In genomic region chr6:31158863-31159855, GRCh38 we compare ENCODE assay signal across 1 cellular context.
TF ChIP-seq lines count a peak whose summit lies in the region.

No MANE protein-coding gene starts in this region.

TF ChIP-seq in K562, 482 proteins besides CTCF, POLR2A, EP300 and RAD21 (continued from another document):
- TF ChIP-seq ARID4B (CRISPR knock-in tag; IDR thresholded peaks at IDR 0.05) (no peak; the same call in none of the 2 replicates), IFI16 (CRISPR knock-in tag; IDR thresholded peaks at IDR 0.05) (no peak), KDM4B (IDR thresholded peaks at IDR 0.05; ENCODE audit: borderline replicate concordance in 2 of 2, low read depth in 1 of 2) (no peak), HDAC1 (IDR thresholded peaks at IDR 0.05) (peak in 1 of 2 experiments; percentile 68; a peak in 1 of 4 replicates), MYC (IDR thresholded peaks at IDR 0.05; ENCODE audit: low read depth, low read length) (no peak), MYC (CRISPR knock-in tag; IDR thresholded peaks at IDR 0.05; ENCODE audit: borderline replicate concordance, low read depth) (no peak), AFF1 (IDR thresholded peaks at IDR 0.05; ENCODE audit: low read depth in 1 of 2, partially characterized antibody in 2 of 2) (peak in 1 of 2 experiments; percentile 38), KAT2B (IDR thresholded peaks at IDR 0.05; ENCODE audit: low read depth, low read length) (no peak), ZNF696 (CRISPR knock-in tag; conservative IDR thresholded peaks at IDR 0.05) (no peak), ASH1L (IDR thresholded peaks at IDR 0.05; ENCODE audit: borderline replicate concordance, low read depth, partially characterized antibody) (no peak), ETS1 (conservative IDR thresholded peaks at IDR 0.05; ENCODE audit: control insufficient read depth, low read depth, low read length) (0 out of 2 replicates have a peak, but pooled peaks have one; percentile 22), ZBED1 (IDR thresholded peaks at IDR 0.05) (no peak), ZSCAN29 (IDR thresholded peaks at IDR 0.05) (0 out of 2 replicates have a peak, but pooled peaks have one; percentile 32), GTF2E2 (tag; IDR thresholded peaks at IDR 0.05) (no peak), SIN3A (IDR thresholded peaks at IDR 0.05; ENCODE audit: borderline replicate concordance in 2 of 2, control insufficient read depth in 1 of 2, low read depth in 2 of 2, low read length in 2 of 2) (0 out of 4 replicates have a peak, but pooled peaks of 1 of the 2 experiments have one; percentile 17), NRF1 (conservative IDR thresholded peaks at IDR 0.05 in 1 of 2, IDR thresholded peaks at IDR 0.05 in 1 of 2) (peak in 1 of 2 experiments; percentile 34; a peak in 1 of 4 replicates), E2F1 (CRISPR knock-in tag; IDR thresholded peaks at IDR 0.05) (no peak), COPS2 (conservative IDR thresholded peaks at IDR 0.05) (no peak), JUND (IDR thresholded peaks at IDR 0.05; ENCODE audit: borderline replicate concordance, low read depth, low read length) (no peak), JUND (tag; IDR thresholded peaks at IDR 0.05; ENCODE audit: borderline replicate concordance, low read depth, low read length) (no peak), ZNF121 (CRISPR knock-in tag; conservative IDR thresholded peaks at IDR 0.05) (no peak), NFATC3 (IDR thresholded peaks at IDR 0.05) (no peak), HIVEP1 (CRISPR knock-in tag; IDR thresholded peaks at IDR 0.05) (no peak), SMARCA5 (IDR thresholded peaks at IDR 0.05) (0 out of 2 replicates have a peak, but pooled peaks have one; percentile 22), ZNF586 (CRISPR knock-in tag; conservative IDR thresholded peaks at IDR 0.05) (no peak), CREB3L1 (IDR thresholded peaks at IDR 0.05; ENCODE audit: borderline replicate concordance, low read depth) (no peak), RCOR1 (IDR thresholded peaks at IDR 0.05; ENCODE audit: borderline replicate concordance in 1 of 2, low read depth in 2 of 2, low read length in 2 of 2) (no peak), ZBTB7A (IDR thresholded peaks at IDR 0.05; ENCODE audit: borderline replicate concordance, control insufficient read depth, low read depth, low read length) (0 out of 2 replicates have a peak, but pooled peaks have one; percentile 59), MED1 (CRISPR knock-in tag; IDR thresholded peaks at IDR 0.05; ENCODE audit: borderline replicate concordance) (no peak), SMARCA4 (IDR thresholded peaks at IDR 0.05) (peak; percentile 45; the same call in 1 of the 2 replicates), RBM39 (optimal IDR thresholded peaks at IDR 0.05; ENCODE audit: low read depth, low read length) (no peak), TFE3 (CRISPR knock-in tag; IDR thresholded peaks at IDR 0.05) (no peak), ADNP (tag; IDR thresholded peaks at IDR 0.05) (no peak), TEAD4 (IDR thresholded peaks at IDR 0.05; ENCODE audit: low read length) (no peak), TEAD4 (CRISPR knock-in tag; IDR thresholded peaks at IDR 0.05; ENCODE audit: borderline replicate concordance) (no peak), TOE1 (IDR thresholded peaks at IDR 0.05; ENCODE audit: borderline replicate concordance) (0 out of 2 replicates have a peak, but pooled peaks have one; percentile 52), TOE1 (CRISPR knock-in tag; IDR thresholded peaks at IDR 0.05; ENCODE audit: borderline replicate concordance, low read depth) (no peak), MXD1 (CRISPR knock-in tag; IDR thresholded peaks at IDR 0.05; ENCODE audit: borderline replicate concordance, poor library complexity, severe bottlenecking) (no peak), USF1 (CRISPR knock-in tag; IDR thresholded peaks at IDR 0.05) (no peak), GTF2A2 (tag; IDR thresholded peaks at IDR 0.05) (no peak)
